In the genomic region with DNA sequence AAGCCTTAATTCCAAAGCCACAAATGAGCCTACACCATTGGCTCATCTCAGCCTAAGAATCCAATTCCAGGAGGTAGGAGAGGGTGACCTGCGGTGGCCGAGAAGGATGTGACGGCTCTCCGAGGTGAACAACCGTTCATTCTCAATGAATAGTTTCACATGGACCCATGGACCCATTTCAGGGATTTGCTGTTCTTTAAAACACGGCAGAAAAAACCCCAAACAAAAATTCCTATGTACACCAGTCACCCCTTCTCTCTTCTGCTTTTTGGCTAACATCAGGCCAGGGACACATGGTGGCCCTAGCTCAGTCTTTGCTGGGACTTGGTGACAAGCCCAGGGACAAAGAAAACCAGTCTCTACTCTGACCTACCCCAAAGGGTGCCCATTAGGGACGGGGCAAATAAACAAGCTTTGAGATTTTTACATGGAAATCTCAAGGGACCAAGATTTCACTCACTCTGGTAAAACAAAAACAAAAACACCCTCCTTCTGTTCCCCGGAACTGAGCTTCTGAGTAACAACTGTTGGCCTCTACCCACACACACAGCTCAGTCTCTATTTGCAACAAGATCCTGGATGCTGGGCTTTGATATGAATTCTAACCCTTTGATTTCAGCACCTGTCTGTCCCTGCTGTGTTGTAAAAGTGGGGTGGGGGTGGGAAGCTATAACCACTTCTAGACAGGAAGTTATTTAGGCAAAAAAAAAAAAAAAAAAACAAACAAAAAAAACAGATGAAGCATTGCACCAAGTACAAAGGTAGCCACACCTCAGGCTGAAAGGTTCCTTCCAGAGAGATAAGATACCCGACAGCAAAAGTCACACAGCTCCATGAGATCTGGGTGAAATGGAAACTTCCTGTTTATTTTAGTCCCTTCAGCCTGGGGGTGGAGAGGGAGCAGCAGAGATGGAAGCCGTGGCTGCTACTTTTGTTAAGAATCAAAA, we compare ENCODE assay signal across 9 cellular contexts.
A peak's percentile ranks its signal among the peaks of the same experiment; 100 is the strongest.
DNase-seq lines count a peak whose midpoint lies in the region; ATAC-seq and TF ChIP-seq lines count a peak whose summit lies in the region.
"Had no signal": no experiment of that assay in that cellular context is flagged by ENCODE, and none has a peak within 500 bp of the region (broad histone marks: within the 10 kb centered on the region; RNA-seq: fewer than 3 reads in every experiment).

No MANE protein-coding gene starts in this region.

- no peak overlapping the region for H3K27ac ChIP-seq in DOHH2 (ENCODE audit: low read depth, low read length)
- H3K27ac ChIP-seq in neutrophil: peak overlapping the region; percentile 95

- DNase-seq in NCI-H2171 treated with DMSO at 0.1 percent for 48 hours (lab: John Stamatoyannopoulos, UW) (peak; percentile 51), astrocyte of the spinal cord (ENCODE audit: low read depth, low spot score) (peak; percentile 34), COLO829 (ENCODE audit: low spot score) (no peak)

- H3K9me2 ChIP-seq in DOHH2 (replicated peaks; ENCODE audit: control insufficient read depth, low read length): no peaks in the 10 kb centered on the region

- H3K9me3 ChIP-seq in DOHH2 (ENCODE audit: control insufficient read depth, insufficient read depth, low read length) (no peaks in the 10 kb centered on the region), neutrophil (no peaks in the 10 kb centered on the region)
- H3K9me3 ChIP-seq: uterus had no signal

- H3K4me3 ChIP-seq in DOHH2 (ENCODE audit: low read length) (no peak overlapping the region), astrocyte of the spinal cord (ENCODE audit: low read depth, low read length) (no peak overlapping the region), neutrophil (ENCODE audit: low read depth in 1 of 2, low read length in 1 of 2) (no peak overlapping the region)
- H3K4me3 ChIP-seq: uterus had no signal

- no peaks in the 10 kb centered on the region for H3K79me2 ChIP-seq in DOHH2 (ENCODE audit: control insufficient read depth, low read length)

- H3F3A ChIP-seq in DOHH2 (ENCODE audit: control insufficient read depth, insufficient read depth): no peaks in the 10 kb centered on the region

- H3K4me2 ChIP-seq in DOHH2 (ENCODE audit: low read length): 0 out of 2 replicates have a peak overlapping the region, but pooled peaks have one; percentile 7

- H3K36me3 ChIP-seq in DOHH2 (ENCODE audit: control insufficient read depth, low read length): no peaks in the 10 kb centered on the region
- no peaks in the 10 kb centered on the region for H3K36me3 ChIP-seq in neutrophil
- H3K36me3 ChIP-seq: uterus had no signal

- H3K4me1 ChIP-seq in DOHH2 (ENCODE audit: control insufficient read depth, low read length) (peaks cover 5% of the 10 kb centered on the region), neutrophil (ENCODE audit: control insufficient read depth in 1 of 2, insufficient read depth in 1 of 2, low read depth in 1 of 2, low read length in 1 of 2) (peaks cover 29 to 33% of the 10 kb centered on the region in 2 experiments)
- H3K4me1 ChIP-seq: uterus had no signal

- H3K27me3 ChIP-seq in DOHH2 (ENCODE audit: control insufficient read depth, low read length) (no peaks in the 10 kb centered on the region), neutrophil (no peaks in the 10 kb centered on the region)
- H3K27me3 ChIP-seq: uterus had no signal

- ATAC-seq in GM21526 (IDR thresholded peaks at IDR 0.05; ENCODE audit: low FRiP score, unreplicated experiment) (no peak), GM18907 (IDR thresholded peaks at IDR 0.05; ENCODE audit: unreplicated experiment) (no peak), HG03045 (IDR thresholded peaks at IDR 0.05; ENCODE audit: unreplicated experiment) (no peak)

- no peak for TF ChIP-seq CTCF in DOHH2 (IDR thresholded peaks at IDR 0.05; ENCODE audit: low read depth, low read length, poor library complexity, severe bottlenecking)
- TF ChIP-seq CTCF in astrocyte of the spinal cord (IDR thresholded peaks at IDR 0.05; ENCODE audit: low read depth, low read length): no peak
- TF ChIP-seq CTCF in neutrophil (IDR thresholded peaks at IDR 0.05): no peak

- in situ Hi-C loops in astrocyte of the spinal cord (cut with HindIII; ENCODE audit: low sequenced_read_pairs): no loop called here

- no peaks in the 10 kb centered on the region for H4K20me1 ChIP-seq in DOHH2 (ENCODE audit: control insufficient read depth, insufficient read depth, low read depth, low read length)
